8 cellular contexts compared by ENCODE assay signal in the genomic region with DNA sequence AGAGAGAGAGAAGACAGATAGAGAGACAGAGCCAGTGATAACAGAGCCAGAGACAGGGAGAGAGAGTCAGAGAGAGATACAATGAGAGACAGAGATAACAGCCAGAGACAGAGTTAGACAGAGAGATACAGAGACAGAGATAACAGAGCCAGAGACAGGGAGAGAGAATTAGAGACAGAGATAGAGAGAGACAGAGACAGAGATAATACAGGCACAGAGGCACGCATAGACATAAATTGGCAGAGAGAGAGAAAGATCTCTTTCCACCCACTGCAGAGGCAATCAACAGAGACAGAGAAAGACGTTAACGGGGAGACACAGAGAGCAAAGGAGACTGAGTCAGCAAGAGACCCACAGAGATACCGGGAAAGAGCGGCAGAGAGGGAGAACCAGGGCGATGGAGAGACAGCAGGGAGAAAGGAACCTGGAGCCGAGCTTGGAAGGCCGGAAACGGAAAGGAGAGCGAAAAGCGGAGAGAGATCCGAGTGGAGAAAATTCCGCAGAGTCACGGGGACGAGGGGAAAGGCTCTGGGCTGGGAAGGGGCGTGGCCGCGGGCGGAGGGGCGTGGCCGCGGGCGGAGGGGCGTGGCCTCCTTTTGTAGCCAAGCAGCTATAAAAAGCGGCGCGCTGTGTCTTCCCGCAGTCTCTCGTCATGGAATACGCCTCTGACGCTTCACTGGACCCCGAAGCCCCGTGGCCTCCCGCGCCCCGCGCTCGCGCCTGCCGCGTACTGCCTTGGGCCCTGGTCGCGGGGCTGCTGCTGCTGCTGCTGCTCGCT. TPM values are rescaled to one million over a fixed set of nuclear protein-coding genes. Genes with fewer than 3 reads are reported as not detected.
DNase-seq lines count a peak whose midpoint lies in the region; ATAC-seq and TF ChIP-seq lines count a peak whose summit lies in the region.

A gene with protein sequence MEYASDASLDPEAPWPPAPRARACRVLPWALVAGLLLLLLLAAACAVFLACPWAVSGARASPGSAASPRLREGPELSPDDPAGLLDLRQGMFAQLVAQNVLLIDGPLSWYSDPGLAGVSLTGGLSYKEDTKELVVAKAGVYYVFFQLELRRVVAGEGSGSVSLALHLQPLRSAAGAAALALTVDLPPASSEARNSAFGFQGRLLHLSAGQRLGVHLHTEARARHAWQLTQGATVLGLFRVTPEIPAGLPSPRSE (plus strand): TSS at position 642 of the 778 bp plus-strand sequence. CDS start 11 bp downstream, at position 653.

- H3K9me3 ChIP-seq in colonic mucosa, result no peaks in the 10 kb centered on the region

- H3K27ac ChIP-seq in colonic mucosa, result peak within 1 kb of the TSS; percentile 15

- peak; percentile 29 for ATAC-seq in HG02763 (IDR thresholded peaks at IDR 0.05; ENCODE audit: unreplicated experiment)
- ATAC-seq in left lobe of liver, result peak; percentile 93
- ATAC-seq in GM18861 (IDR thresholded peaks at IDR 0.05; ENCODE audit: unreplicated experiment), result no peak

- peak within 1 kb of the TSS; percentile 69 for H3K27ac Mint-ChIP-seq in activated CD4-positive, alpha-beta T cell treated with anti-CD3 and anti-CD28 coated beads, Interleukin-2, amount 10 ng/mL, durations not matched to agents 7 days and 5 days

- DNase-seq in G401 (ENCODE audit: low spot score) (peak; percentile 93), NCI-H226 (peak; percentile 80), colonic mucosa (peak; percentile 96), left lobe of liver (ENCODE audit: low spot score) (peak; percentile 81)
- peak; percentile 78 for DNase-seq in activated CD4-positive, alpha-beta T cell treated with anti-CD3 and anti-CD28 coated beads, Interleukin-2, amount 10 ng/mL, durations not matched to agents 7 days and 5 days
- DNase-seq in stimulated activated CD4-positive, alpha-beta T cell treated with anti-CD3 and anti-CD28 coated beads, Interleukin-1b, Interleukin-23, amount 100 ng/mL, for 48 hours, result peak; percentile 79

- H3K27me3 Mint-ChIP-seq in activated CD4-positive, alpha-beta T cell treated with anti-CD3 and anti-CD28 coated beads, Interleukin-2, amount 10 ng/mL, durations not matched to agents 7 days and 5 days, result peaks cover 38% of the 10 kb centered on the region

- peaks cover under 1% of the 10 kb centered on the region for H3K9me3 Mint-ChIP-seq in activated CD4-positive, alpha-beta T cell treated with anti-CD3 and anti-CD28 coated beads, Interleukin-2, amount 10 ng/mL, durations not matched to agents 7 days and 5 days

- H3K9ac ChIP-seq in colonic mucosa (ENCODE audit: low read depth in 2 of 2, low read length in 2 of 2), result peak within 1 kb of the TSS; percentile 81 to 83

- no peak for TF ChIP-seq CTCF in colonic mucosa (IDR thresholded peaks at IDR 0.05)

- H3K36me3 Mint-ChIP-seq in activated CD4-positive, alpha-beta T cell treated with anti-CD3 and anti-CD28 coated beads, Interleukin-2, amount 10 ng/mL, durations not matched to agents 7 days and 5 days (ENCODE audit: low read depth), result peaks cover 1% of the 10 kb centered on the region

- H3K4me1 ChIP-seq in colonic mucosa, result no peaks in the 10 kb centered on the region

- H3K27me3 ChIP-seq in colonic mucosa, result peaks cover 5% of the 10 kb centered on the region

- peaks cover 39% of the 10 kb centered on the region for H3K4me1 Mint-ChIP-seq in activated CD4-positive, alpha-beta T cell treated with anti-CD3 and anti-CD28 coated beads, Interleukin-2, amount 10 ng/mL, durations not matched to agents 7 days and 5 days

- peak within 1 kb of the TSS; percentile 74 for H3K4me3 Mint-ChIP-seq in activated CD4-positive, alpha-beta T cell treated with anti-CD3 and anti-CD28 coated beads, Interleukin-2, amount 10 ng/mL, durations not matched to agents 7 days and 5 days

- intact Hi-C loops in colonic mucosa (cut with DNase I), result no loop called here

- in situ Hi-C loops in G401 (cut with HindIII; ENCODE audit: low sequenced_read_pairs), result no loop called here

- H3K4me3 ChIP-seq in colonic mucosa, result peak within 1 kb of the TSS; percentile 47

- CTCF ChIA-PET in activated CD4-positive, alpha-beta T cell treated with anti-CD3 and anti-CD28 coated beads, Interleukin-2, amount 10 ng/mL, durations not matched to agents 7 days and 5 days (lab: Charles Lee), result interaction anchor here (1.4 kb wide), 1 partner anchor 14 kb away, joined by 7 read pairs; no protein-coding TSS in a partner anchor

- no peaks in the 10 kb centered on the region for H3K36me3 ChIP-seq in colonic mucosa

- POLR2A ChIA-PET in activated CD4-positive, alpha-beta T cell treated with anti-CD3 and anti-CD28 coated beads, Interleukin-2, amount 10 ng/mL, durations not matched to agents 7 days and 5 days (lab: Charles Lee), result no interaction called here

RNA-seq across cellular contexts. Expression of the gene that starts here (rescaled TPM):
- 39.0 and 60.2 TPM in 2 replicates for total RNA-seq in G401 (2014; rRNA removed; shearing (Covaris generic))
- 1 to 10 TPM; 1.1 to 1.5 TPM for total RNA-seq in activated CD4-positive, alpha-beta T cell treated with anti-CD3 and anti-CD28 coated beads, Interleukin-2, amount 10 ng/mL, durations not matched to agents 7 days and 5 days
- 1 to 10 TPM in 1 of 2 donors, under 1 TPM in 1; 0.79 to 4.0 TPM for total RNA-seq in colonic mucosa
- 0.13 TPM for total RNA-seq in left lobe of liver

Comparison
In these comparisons a context has a peak if more than half of its experiments do, and no peak if none do; other contexts are left out.
1. Peak in DNase-seq and ATAC-seq in left lobe of liver; RNA of the gene not detected or under 1 TPM.